Comparison of ENCODE assay signal across 8 cellular contexts in the genomic region with DNA sequence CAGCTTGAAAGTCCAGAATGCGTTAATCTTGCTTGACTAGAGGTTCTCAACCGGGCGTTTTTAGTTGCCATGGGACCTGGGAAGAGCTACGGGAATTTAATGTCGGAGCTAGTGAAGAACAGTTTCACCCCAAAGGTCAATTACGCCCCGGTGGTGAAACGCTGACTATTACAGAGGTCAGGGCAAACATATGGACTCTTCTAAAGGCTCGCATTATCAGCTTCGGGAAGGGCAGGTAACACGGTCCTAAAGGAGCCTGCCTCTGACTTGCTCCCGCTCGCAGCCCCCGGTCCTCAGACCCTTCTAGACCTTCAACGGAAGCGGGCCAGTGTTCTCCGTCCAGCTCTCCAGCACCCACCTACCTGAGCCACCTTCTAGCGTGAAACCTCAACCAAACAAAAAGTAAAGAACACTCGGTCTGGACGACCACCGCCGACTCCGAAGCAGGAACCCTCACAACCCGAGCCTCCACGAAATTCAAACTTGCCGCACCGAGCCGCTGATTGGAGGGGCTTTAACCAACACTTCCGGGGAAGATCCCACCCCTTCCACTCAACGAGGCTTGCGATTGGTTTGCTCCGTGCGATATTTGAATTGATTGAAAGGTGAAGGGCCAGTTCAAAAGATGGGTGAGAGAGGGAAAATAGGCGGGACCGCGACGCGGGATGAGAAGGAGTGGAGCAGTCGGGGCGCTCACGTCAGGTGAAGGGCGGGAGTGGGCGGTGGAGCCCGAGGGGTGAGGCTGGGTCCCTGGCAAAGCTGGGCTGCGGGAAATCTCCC. TPM values are rescaled to one million over a fixed set of nuclear protein-coding genes. Genes with fewer than 3 reads are reported as not detected.
A peak's percentile ranks its signal among the peaks of the same experiment; 100 is the strongest.
DNase-seq lines count a peak whose midpoint lies in the region; ATAC-seq lines count a peak whose summit lies in the region.

A gene with protein sequence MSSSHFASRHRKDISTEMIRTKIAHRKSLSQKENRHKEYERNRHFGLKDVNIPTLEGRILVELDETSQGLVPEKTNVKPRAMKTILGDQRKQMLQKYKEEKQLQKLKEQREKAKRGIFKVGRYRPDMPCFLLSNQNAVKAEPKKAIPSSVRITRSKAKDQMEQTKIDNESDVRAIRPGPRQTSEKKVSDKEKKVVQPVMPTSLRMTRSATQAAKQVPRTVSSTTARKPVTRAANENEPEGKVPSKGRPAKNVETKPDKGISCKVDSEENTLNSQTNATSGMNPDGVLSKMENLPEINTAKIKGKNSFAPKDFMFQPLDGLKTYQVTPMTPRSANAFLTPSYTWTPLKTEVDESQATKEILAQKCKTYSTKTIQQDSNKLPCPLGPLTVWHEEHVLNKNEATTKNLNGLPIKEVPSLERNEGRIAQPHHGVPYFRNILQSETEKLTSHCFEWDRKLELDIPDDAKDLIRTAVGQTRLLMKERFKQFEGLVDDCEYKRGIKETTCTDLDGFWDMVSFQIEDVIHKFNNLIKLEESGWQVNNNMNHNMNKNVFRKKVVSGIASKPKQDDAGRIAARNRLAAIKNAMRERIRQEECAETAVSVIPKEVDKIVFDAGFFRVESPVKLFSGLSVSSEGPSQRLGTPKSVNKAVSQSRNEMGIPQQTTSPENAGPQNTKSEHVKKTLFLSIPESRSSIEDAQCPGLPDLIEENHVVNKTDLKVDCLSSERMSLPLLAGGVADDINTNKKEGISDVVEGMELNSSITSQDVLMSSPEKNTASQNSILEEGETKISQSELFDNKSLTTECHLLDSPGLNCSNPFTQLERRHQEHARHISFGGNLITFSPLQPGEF (minus strand): TSS at position 485 of the 780 bp plus-strand sequence. CDS start 2,406 bp downstream, outside the sequence.

- H3K23ac ChIP-seq in mesenchymal stem cell (ENCODE audit: low read length in 2 of 2): no peak within 1 kb of the TSS

- peak within 1 kb of the TSS; percentile 26 for H3K27ac ChIP-seq in mesenchymal stem cell (ENCODE audit: low read length, poor library complexity, severe bottlenecking)

- peak; percentile 98 for DNase-seq in Caki2 (ENCODE audit: low read depth)
- DNase-seq in HUDEP-2 (lab: John Stamatoyannopoulos, UW; ENCODE audit: unreplicated experiment in 76 of 76): peak in 75 of 76 experiments; percentile 53 to 97 (median 89)
- DNase-seq in NOMO-1 treated with dmso at 0.1 percent for 144 hours (lab: John Stamatoyannopoulos, UW; ENCODE audit: unreplicated experiment): peak; percentile 99
- DNase-seq in activated CD8-positive, alpha-beta memory T cell treated with anti-CD3 and anti-CD28 coated beads for 4 hours (ENCODE audit: low read depth in 2 of 2): peak; percentile 77 to 80
- DNase-seq in mesenchymal stem cell: peak; percentile 98
- peak; percentile 72 for DNase-seq in stimulated activated CD8-positive, alpha-beta memory T cell treated with anti-CD3 and anti-CD28 coated beads, Interleukin-12 subunit alpha, Interleukin-12 subunit beta, amount 100 ng/mL, for 24 hours (ENCODE audit: extremely low read depth)

- peak within 1 kb of the TSS; percentile 84 for H3K4me2 ChIP-seq in mesenchymal stem cell (ENCODE audit: low read length, poor library complexity, severe bottlenecking)

- H3K9ac ChIP-seq in endocrine pancreas (ENCODE audit: control insufficient read depth, insufficient read depth, low read length) (peak within 1 kb of the TSS; percentile 10), mesenchymal stem cell (ENCODE audit: low read length) (peak within 1 kb of the TSS; percentile 88)

- peak within 1 kb of the TSS; percentile 30 for H2BK120ac ChIP-seq in mesenchymal stem cell (ENCODE audit: low read depth, low read length)

- in situ Hi-C loops in Caki2 (cut with HindIII; ENCODE audit: low pct_unique_long_range_greater_than_20kb, low sequenced_read_pairs): no loop called here

- H2BK15ac ChIP-seq in mesenchymal stem cell (ENCODE audit: low read depth, poor library complexity, severe bottlenecking): no peak within 1 kb of the TSS

- H3K18ac ChIP-seq in mesenchymal stem cell (ENCODE audit: low read depth in 1 of 2, low read length in 2 of 2): peak within 1 kb of the TSS in 1 of 2 experiments; percentile 85

- no peaks in the 10 kb centered on the region for H3K27me3 ChIP-seq in endocrine pancreas (ENCODE audit: control insufficient read depth, insufficient read depth, low read length)
- H3K27me3 ChIP-seq in mesenchymal stem cell (ENCODE audit: control insufficient read depth in 1 of 2, insufficient read depth in 1 of 2, low read length in 2 of 2): no peaks in the 10 kb centered on the region

- peak; percentile 97 for ATAC-seq in GM21390 (IDR thresholded peaks at IDR 0.05; ENCODE audit: unreplicated experiment)

- H3K9me3 ChIP-seq in endocrine pancreas (ENCODE audit: control insufficient read depth, low read length) (no peaks in the 10 kb centered on the region), mesenchymal stem cell (ENCODE audit: control insufficient read depth, low read length) (no peaks in the 10 kb centered on the region)

- H4K91ac ChIP-seq in mesenchymal stem cell (ENCODE audit: low read length): no peak within 1 kb of the TSS

- peak within 1 kb of the TSS; percentile 20 for H2AFZ ChIP-seq in mesenchymal stem cell (ENCODE audit: low read depth, low read length)

- peaks cover 17% of the 10 kb centered on the region for H3K79me1 ChIP-seq in mesenchymal stem cell (replicated peaks; ENCODE audit: low read length, poor library complexity, severe bottlenecking)

- peak within 1 kb of the TSS; percentile 59 for H3K4me3 ChIP-seq in endocrine pancreas (ENCODE audit: control insufficient read depth, insufficient read depth, low read length)
- peak within 1 kb of the TSS; percentile 77 to 95 for H3K4me3 ChIP-seq in mesenchymal stem cell (ENCODE audit: insufficient read depth in 1 of 2, low read depth in 1 of 2, low read length in 2 of 2)

- H3K36me3 ChIP-seq in endocrine pancreas (ENCODE audit: control insufficient read depth, insufficient read depth, low read length): no peaks in the 10 kb centered on the region
- no peaks in the 10 kb centered on the region for H3K36me3 ChIP-seq in mesenchymal stem cell (ENCODE audit: control insufficient read depth in 1 of 2, insufficient read depth in 2 of 2, low read depth in 1 of 2, low read length in 2 of 2)

- WGBS in mesenchymal stem cell: under 1% methylated on average over 38 of the region's 45 CpGs

- H2BK12ac ChIP-seq in mesenchymal stem cell (ENCODE audit: low read length in 2 of 2): no peak within 1 kb of the TSS

- H4K8ac ChIP-seq in mesenchymal stem cell (ENCODE audit: low read length): peak within 1 kb of the TSS; percentile 77

- H3K4ac ChIP-seq in mesenchymal stem cell (ENCODE audit: low read depth in 1 of 2, low read length in 2 of 2): no peak within 1 kb of the TSS

- no peaks in the 10 kb centered on the region for H3K4me1 ChIP-seq in endocrine pancreas (ENCODE audit: control insufficient read depth, insufficient read depth, low read length)
- H3K4me1 ChIP-seq in mesenchymal stem cell (ENCODE audit: control insufficient read depth, insufficient read depth, low read depth, low read length): no peaks in the 10 kb centered on the region

- H2AK5ac ChIP-seq in mesenchymal stem cell (ENCODE audit: low read length, severe bottlenecking): no peak within 1 kb of the TSS

- H2BK5ac ChIP-seq in mesenchymal stem cell (ENCODE audit: low read depth, low read length, poor library complexity, severe bottlenecking): no peak within 1 kb of the TSS

- H3K14ac ChIP-seq in mesenchymal stem cell (ENCODE audit: low read length in 2 of 2): no peak within 1 kb of the TSS

RNA-seq across cellular contexts. Expression of the gene that starts here (rescaled TPM):
- total RNA-seq in Caki2 (2014; rRNA removed; shearing (Covaris generic); ENCODE audit: low replicate concordance): 27.1 and 29.9 TPM in 2 replicates
- polyA plus RNA-seq in mesenchymal stem cell (2013, experiment 1 of 2): 5.8 TPM
- polyA plus RNA-seq in mesenchymal stem cell (2013, experiment 2 of 2): 5.8 TPM

Comparison
In these comparisons a context has a peak if more than half of its experiments do, and no peak if none do; other contexts are left out.
1. Peak in every context shown above with its lines: DNase-seq, ATAC-seq, H3K4me3 ChIP-seq and H3K27ac ChIP-seq.